Comparison of ENCODE assay signal across 14 cellular contexts in genomic region chr5:80187691-80188090, GRCh38.
DNase-seq lines count a peak whose midpoint lies in the region; ATAC-seq and TF ChIP-seq lines count a peak whose summit lies in the region.
"Had no signal": no experiment of that assay in that cellular context is flagged by ENCODE, and none has a peak within 500 bp of the region (broad histone marks: within the 10 kb centered on the region; RNA-seq: fewer than 3 reads in every experiment).

No MANE protein-coding gene starts in this region.

- no peaks in the 10 kb centered on the region for H3K27me3 ChIP-seq in cardiac muscle cell
- H3K27me3 ChIP-seq in iPS-20b (ENCODE audit: insufficient read depth, low read length), result no peaks in the 10 kb centered on the region
- H3K27me3 ChIP-seq in upper lobe of left lung, result no peaks in the 10 kb centered on the region
- H3K27me3 ChIP-seq: gastroesophageal sphincter had no signal

- H3K9me3 ChIP-seq in cardiac muscle cell (ENCODE audit: low read depth), result no peaks in the 10 kb centered on the region
- no peaks in the 10 kb centered on the region for H3K9me3 ChIP-seq in iPS-20b (ENCODE audit: insufficient read depth, low read depth, low read length)
- H3K9me3 ChIP-seq in upper lobe of left lung, result no peaks in the 10 kb centered on the region
- H3K9me3 ChIP-seq: gastroesophageal sphincter had no signal

- intact Hi-C loops in left cardiac atrium (cut with DNase I), result no loop called here

- WGBS in upper lobe of left lung, 2 donors, result 88 to 93% methylated on average over 6 of the region's 6 CpGs

- TF ChIP-seq POLR2A in upper lobe of left lung (IDR thresholded peaks at IDR 0.05), result no peak

- ATAC-seq in left cardiac atrium, result no peak
- ATAC-seq in upper lobe of left lung (ENCODE audit: low FRiP score in 2 of 2), result no peak
- ATAC-seq in HG02798 (IDR thresholded peaks at IDR 0.05; ENCODE audit: poor library complexity, unreplicated experiment), result no peak
- ATAC-seq in GM21367 (IDR thresholded peaks at IDR 0.05; ENCODE audit: unreplicated experiment), result no peak
- ATAC-seq: gastroesophageal sphincter, SK-N-SH treated with all-trans-retinoic acid at 6 μM for 48 hours had no signal

- H3K4me3 ChIP-seq in cardiac muscle cell (no peak overlapping the region), iPS-20b (ENCODE audit: low read length) (no peak overlapping the region), upper lobe of left lung (no peak overlapping the region)
- H3K4me3 ChIP-seq: gastroesophageal sphincter had no signal

- H3K9ac ChIP-seq in iPS-20b (ENCODE audit: low read depth, low read length), result peak overlapping the region; percentile 19; the same call in 1 of the 2 replicates

- DNase-seq in cardiac muscle cell (ENCODE audit: low read depth in 1 of 2, low spot score in 1 of 2), result no peak
- DNase-seq in left cardiac atrium, result no peak
- DNase-seq in upper lobe of left lung, result no peak
- DNase-seq in RKO (ENCODE audit: low spot score), result no peak
- DNase-seq: activated CD4-positive, alpha-beta T cell treated with anti-CD3 and anti-CD28 coated beads, Interleukin-2, amount 50 U/mL, for 48 hours; aorta; effector CD4-positive, alpha-beta T cell; NCI-H146 had no signal

- TF ChIP-seq EP300 in upper lobe of left lung (IDR thresholded peaks at IDR 0.05), result no peak

- H3K27ac ChIP-seq in cardiac muscle cell (peak overlapping the region; percentile 12), VCaP (peak overlapping the region; percentile 97), iPS-20b (ENCODE audit: low read length) (no peak overlapping the region), upper lobe of left lung (peak overlapping the region; percentile 53 to 74 (median 66))

- H3K36me3 ChIP-seq in cardiac muscle cell, result no peaks in the 10 kb centered on the region
- H3K36me3 ChIP-seq in iPS-20b (ENCODE audit: insufficient read depth, low read depth, low read length), result no peaks in the 10 kb centered on the region
- no peaks in the 10 kb centered on the region for H3K36me3 ChIP-seq in upper lobe of left lung
- H3K36me3 ChIP-seq: gastroesophageal sphincter had no signal

- H3K4me1 ChIP-seq in cardiac muscle cell (ENCODE audit: low read depth) (peaks cover 60% of the 10 kb centered on the region), iPS-20b (ENCODE audit: insufficient read depth, low read length) (peaks cover 62% of the 10 kb centered on the region), upper lobe of left lung (peaks cover 34 to 49% (median 40%) of the 10 kb centered on the region in 4 donors)

- TF ChIP-seq CTCF in cardiac muscle cell (IDR thresholded peaks at IDR 0.05; ENCODE audit: low read depth, low read length), result no peak
- no peak for TF ChIP-seq CTCF in VCaP (conservative IDR thresholded peaks at IDR 0.05)
- TF ChIP-seq CTCF in upper lobe of left lung (IDR thresholded peaks at IDR 0.05), result no peak
